25 cellular contexts compared by ENCODE assay signal in genomic region chr14:77082356-77082755, GRCh38. TPM values are rescaled to one million over a fixed set of nuclear protein-coding genes. Genes with fewer than 3 reads are reported as not detected.
DNase-seq lines count a peak whose midpoint lies in the region; ATAC-seq, FAIRE-seq and TF ChIP-seq lines count a peak whose summit lies in the region.
"Had no signal": no experiment of that assay in that cellular context is flagged by ENCODE, and none has a peak within 500 bp of the region (broad histone marks: within the 10 kb centered on the region; RNA-seq: fewer than 3 reads in every experiment).

No MANE protein-coding gene starts in this region.

- H3K9me2 ChIP-seq in MM.1S (replicated peaks; ENCODE audit: insufficient read depth, low read length), result no peaks in the 10 kb centered on the region

- TF ChIP-seq POLR2A in GM12878 (IDR thresholded peaks at IDR 0.05; ENCODE audit: low read depth, low read length), result no peak

- ATAC-seq in GM12878 (no peak), GM19452 (IDR thresholded peaks at IDR 0.05; ENCODE audit: unreplicated experiment) (no peak), HG03457 (IDR thresholded peaks at IDR 0.05; ENCODE audit: unreplicated experiment) (no peak)
- ATAC-seq: GM23338 had no signal

- no peak overlapping the region for H3K9ac ChIP-seq in BLaER1
- H3K9ac ChIP-seq in MM.1S (ENCODE audit: low read length), result no peak overlapping the region
- no peak overlapping the region for H3K9ac ChIP-seq in GM12878 (ENCODE audit: control insufficient read depth, insufficient read depth, low read length)
- no peak overlapping the region for H3K9ac ChIP-seq in neural progenitor cell

- H4K20me1 ChIP-seq in BLaER1 (no peaks in the 10 kb centered on the region), MM.1S (ENCODE audit: insufficient read depth, low read length) (no peaks in the 10 kb centered on the region), GM12878 (ENCODE audit: control insufficient read depth, insufficient read depth) (no peaks in the 10 kb centered on the region), neural progenitor cell (ENCODE audit: low read depth) (no peaks in the 10 kb centered on the region)

- H3K27ac ChIP-seq in BLaER1, result peak overlapping the region; percentile 14
- H3K27ac ChIP-seq in MM.1S (ENCODE audit: low read length), result peak overlapping the region; percentile 85; the same call in 1 of the 2 replicates
- H3K27ac ChIP-seq in GM12878 (ENCODE audit: control insufficient read depth, insufficient read depth), result no peak overlapping the region; the same call in 1 of the 2 replicates
- H3K27ac ChIP-seq in neural progenitor cell, result no peak overlapping the region
- H3K27ac ChIP-seq: SJSA1 had no signal

- no peak for DNase-seq in MM.1S
- no peak for DNase-seq in GM12878 (ENCODE audit: low read depth, low spot score)
- DNase-seq in neural progenitor cell (ENCODE audit: low spot score), result no peak
- DNase-seq in hippocampal formation (lab: John Stamatoyannopoulos, UW), result no peak
- DNase-seq in DMS114 treated with DMSO at 0.1 percent for 48 hours (lab: John Stamatoyannopoulos, UW; ENCODE audit: unreplicated experiment), result no peak
- DNase-seq: 8988T; ACHN; CD4-positive, alpha-beta T cell; HFFc6; NCI-H1092 treated with DMSO at 0.1 percent for 48 hours; NCI-H146; NCI-H1930; NCI-H2107; NCI-H524; NCI-H748 treated with DMSO at 0.1 percent for 48 hours; Right ventricle myocardium superior; RPMI8226 had no signal

- H3K79me2 ChIP-seq in MM.1S (ENCODE audit: low read length) (no peaks in the 10 kb centered on the region), GM12878 (ENCODE audit: control insufficient read depth, insufficient read depth, low read length) (no peaks in the 10 kb centered on the region), neural progenitor cell (ENCODE audit: low read depth) (no peaks in the 10 kb centered on the region)

- H3K36me3 ChIP-seq in BLaER1 (no peaks in the 10 kb centered on the region), MM.1S (replicated peaks; ENCODE audit: insufficient read depth, low read length) (no peaks in the 10 kb centered on the region), GM12878 (ENCODE audit: control insufficient read depth in 2 of 2, insufficient read depth in 2 of 2, low read length in 1 of 2) (no peaks in the 10 kb centered on the region), neural progenitor cell (no peaks in the 10 kb centered on the region)
- H3K36me3 ChIP-seq: HAP-1, SJSA1 had no signal

- CTCF ChIA-PET in GM12878 (lab: Yijun Ruan, JAX), result interaction anchor here (1.5 to 20.7 kb wide), 10 partner anchors 5 to 210 kb away, joined by 4 to 719 read pairs (median 14); no protein-coding TSS in a partner anchor

- TF ChIP-seq CTCF in MM.1S (IDR thresholded peaks at IDR 0.05; ENCODE audit: low read length) (no peak), GM12878 (IDR thresholded peaks at IDR 0.05 in 2 of 3, conservative IDR thresholded peaks at IDR 0.05 in 1 of 3; ENCODE audit: control insufficient read depth in 2 of 3, extremely low read depth in 1 of 3, insufficient read depth in 1 of 3, low read depth in 3 of 3, low read length in 3 of 3) (no peak), neural progenitor cell (IDR thresholded peaks at IDR 0.05) (no peak)

- H3K27ac Mint-ChIP-seq in neural progenitor cell, result peak overlapping the region; percentile 8
- H3K27ac Mint-ChIP-seq: CD4-positive, alpha-beta T cell; GM23338; HFFc6 had no signal

- peaks cover 2% of the 10 kb centered on the region for H3K36me3 Mint-ChIP-seq in neural progenitor cell

- intact Hi-C loops in GM12878 (cut with micrococcal nuclease; ENCODE audit: unreplicated experiment), result no loop called here

- H3K4me3 ChIP-seq in BLaER1 (no peak overlapping the region), MM.1S (ENCODE audit: low read length) (no peak overlapping the region), GM12878 (no peak overlapping the region), neural progenitor cell (no peak overlapping the region)
- H3K4me3 ChIP-seq: GM23338, HAP-1, SJSA1 had no signal

- H3K4me3 Mint-ChIP-seq in neural progenitor cell, result no peak overlapping the region
- H3K4me3 Mint-ChIP-seq: CD4-positive, alpha-beta T cell; GM23338; HFFc6 had no signal

- H2AFZ ChIP-seq in MM.1S (ENCODE audit: low read length) (no peak overlapping the region), GM12878 (ENCODE audit: control insufficient read depth, low read depth, low read length) (0 out of 2 replicates have a peak overlapping the region, but pooled peaks have one; percentile 9), neural progenitor cell (replicated peaks) (no peak overlapping the region)
- H2AFZ ChIP-seq: GM23338 had no signal

- BruUV-seq in GM12878 (replicated peaks; lab: Mats Ljungman, UMichigan), result no TSS peak

- no peak for TF ChIP-seq RAD21 in GM12878 (IDR thresholded peaks at IDR 0.05; ENCODE audit: insufficient read depth, low read depth, low read length)

- POLR2A ChIA-PET in GM12878 (lab: Charles Lee), result interaction anchor here (0.6 to 1.2 kb wide), 4 partner anchors 10 to 168 kb away, joined by 3 to 4 read pairs (median 3); no protein-coding TSS in a partner anchor

- FAIRE-seq in GM12878 (lab: Jason Lieb, UNC), result no peak
- FAIRE-seq: G401.6 had no signal

- H3K9me3 ChIP-seq in BLaER1 (peaks cover 9% of the 10 kb centered on the region), MM.1S (replicated peaks; ENCODE audit: insufficient read depth, low read length) (no peaks in the 10 kb centered on the region), GM12878 (replicated peaks; ENCODE audit: control insufficient read depth, insufficient read depth, low read length) (peaks cover 7% of the 10 kb centered on the region; the same call in 2 of the 3 replicates), neural progenitor cell (ENCODE audit: low read depth) (no peaks in the 10 kb centered on the region)
- H3K9me3 ChIP-seq: HAP-1, SJSA1 had no signal

- H3K9me3 Mint-ChIP-seq in neural progenitor cell, result peaks cover 14% of the 10 kb centered on the region
- H3K9me3 Mint-ChIP-seq: HFFc6 had no signal

- 86% methylated on average over 3 of the region's 3 CpGs for WGBS in GM12878 (ENCODE audit: insufficient coverage, insufficient replicate concordance, low lambda C conversion rate, missing lambda C conversion rate)

- SMC1A ChIA-PET in GM12878 (lab: Charles Lee; ENCODE audit: uncharacterized antibody, unreplicated experiment), result interaction anchor here (0.6 to 13.7 kb wide), 8 partner anchors 12 to 210 kb away, joined by 3 to 214 read pairs (median 18); partner anchors contain the start of gene CIPC

- H3K4me2 ChIP-seq in BLaER1 (peak overlapping the region; percentile 63), MM.1S (ENCODE audit: low read depth, low read length) (no peak overlapping the region), GM12878 (ENCODE audit: control insufficient read depth, insufficient read depth) (no peak overlapping the region; the same call in 1 of the 2 replicates), neural progenitor cell (no peak overlapping the region)
- H3K4me2 ChIP-seq: GM23338 had no signal

- H3K4me1 ChIP-seq in BLaER1, result peaks cover 57% of the 10 kb centered on the region
- peaks cover 20% of the 10 kb centered on the region; the same call in 1 of the 2 replicates for H3K4me1 ChIP-seq in MM.1S (ENCODE audit: low read length)
- H3K4me1 ChIP-seq in GM12878 (ENCODE audit: control insufficient read depth, insufficient read depth, low read length), result peaks cover 27% of the 10 kb centered on the region
- peaks cover 35% of the 10 kb centered on the region for H3K4me1 ChIP-seq in neural progenitor cell
- H3K4me1 ChIP-seq: SJSA1 had no signal

- RAD21 ChIA-PET in GM12878 (lab: Charles Lee; ENCODE audit: unreplicated experiment), result interaction anchor here (1.0 to 8.8 kb wide), 12 partner anchors 11 to 206 kb away, joined by 3 to 58 read pairs (median 9); partner anchors contain the start of gene CIPC

- peaks cover 2% of the 10 kb centered on the region for H3K27me3 Mint-ChIP-seq in neural progenitor cell (ENCODE audit: insufficient read depth, low read depth)
- H3K27me3 Mint-ChIP-seq: CD4-positive, alpha-beta T cell had no signal

- in situ Hi-C loops in GM12878 (cut with MboI), result no loop called here

- H3F3A ChIP-seq in MM.1S (ENCODE audit: insufficient read depth, low read length) (0 out of 2 replicates have a peak, but pooled peaks cover 12% of the 10 kb centered on the region), neural progenitor cell (ENCODE audit: low read depth) (peaks cover 24% of the 10 kb centered on the region)

- H3K27me3 ChIP-seq in BLaER1, result no peaks in the 10 kb centered on the region
- H3K27me3 ChIP-seq in MM.1S (replicated peaks; ENCODE audit: insufficient read depth, low read length), result no peaks in the 10 kb centered on the region
- no peaks in the 10 kb centered on the region for H3K27me3 ChIP-seq in GM12878 (replicated peaks in 1 of 2; ENCODE audit: control insufficient read depth in 2 of 2, insufficient read depth in 2 of 2, low read length in 1 of 2)
- H3K27me3 ChIP-seq in neural progenitor cell, result no peaks in the 10 kb centered on the region
- H3K27me3 ChIP-seq: SJSA1 had no signal

- peaks cover 34% of the 10 kb centered on the region for H3K4me1 Mint-ChIP-seq in neural progenitor cell

- no peak for TF ChIP-seq EP300 in GM12878 (IDR thresholded peaks at IDR 0.05; ENCODE audit: borderline replicate concordance in 1 of 2, control insufficient read depth in 1 of 2, low read depth in 2 of 2, low read length in 2 of 2)

RNA-seq across cellular contexts. Expression of gene CIPC, which starts 15.7 kb away (rescaled TPM):
- total RNA-seq in GM12878 (2013; cell fraction: nucleolus; rRNA removed), result 57.9 and 60.2 TPM in 2 replicates
- total RNA-seq in GM12878 (2014; rRNA removed) (19.8 and 24.7 TPM in 2 replicates), GM12878 (2014; rRNA removed; fragmentation: Illumina TruSeq; extraction: Trizol) (16.3 and 17.2 TPM in 2 replicates), GM12878 (2021) (17.7 and 20.3 TPM in 2 replicates), neural progenitor cell (ENCODE audit: low replicate concordance) (22.5 and 24.3 TPM in 2 replicates)
- polyA plus RNA-seq in GM12878 (2011; ENCODE audit: low read depth), result 6.8 TPM
- polyA plus RNA-seq in GM12878 (2011; rRNA removed) (29.5 and 35.3 TPM in 2 replicates), GM12878 (2014; fragmentation: Illumina TruSeq; extraction: Trizol) (17.0 and 20.8 TPM in 2 replicates), GM12878 (2014; fragmentation: Nextera tagmentation; extraction: Ambion mirVana) (1 to 10 TPM; 5.6 to 6.6 TPM), GM12878 (2014; rRNA removed) (14.5 and 16.8 TPM in 2 replicates), GM12878 (2016; fragmentation: Nextera tagmentation; extraction: Ambion mirVana) (10 to 100 TPM; 11.9 to 14.4 TPM)
- polyA plus RNA-seq in GM12878 (2011; cell fraction: cytosol; rRNA removed), result 23.3 and 24.7 TPM in 2 replicates
- polyA plus RNA-seq in GM12878 (2011; cell fraction: nucleus; rRNA removed), result 18.1 and 20.6 TPM in 2 replicates
- polyA plus RNA-seq in GM12878 (2012), result 6.9 and 9.0 TPM in 2 replicates
- 27.8 and 31.7 TPM in 2 replicates for polyA minus RNA-seq in GM12878 (2011; rRNA and poly(A)+ RNA removed)
- 10.4 and 11.5 TPM in 2 replicates for polyA minus RNA-seq in GM12878 (2011; cell fraction: cytosol; rRNA and poly(A)+ RNA removed)
- polyA minus RNA-seq in GM12878 (2011; cell fraction: nucleus; rRNA and poly(A)+ RNA removed), result 8.9 and 10.4 TPM in 2 replicates

RNA-seq across cellular contexts. Expression of gene IRF2BPL, which starts 53.8 kb away (rescaled TPM):
- total RNA-seq in GM12878 (2013; cell fraction: nucleolus; rRNA removed), result 24.2 and 27.6 TPM in 2 replicates
- total RNA-seq in GM12878 (2014; rRNA removed) (19.1 and 22.8 TPM in 2 replicates), GM12878 (2014; rRNA removed; fragmentation: Illumina TruSeq; extraction: Trizol) (2.8 and 3.4 TPM in 2 replicates), GM12878 (2021) (33.3 and 34.5 TPM in 2 replicates), neural progenitor cell (ENCODE audit: low replicate concordance) (4.8 and 14.9 TPM in 2 replicates)
- 3.2 TPM for polyA plus RNA-seq in GM12878 (2011; ENCODE audit: low read depth)
- polyA plus RNA-seq in GM12878 (2011; rRNA removed) (8.3 and 9.7 TPM in 2 replicates), GM12878 (2014; fragmentation: Illumina TruSeq; extraction: Trizol) (1.6 and 2.9 TPM in 2 replicates), GM12878 (2014; fragmentation: Nextera tagmentation; extraction: Ambion mirVana) (1 to 10 TPM; 1.2 to 1.9 TPM), GM12878 (2014; rRNA removed) (11.6 and 14.4 TPM in 2 replicates), GM12878 (2016; fragmentation: Nextera tagmentation; extraction: Ambion mirVana) (1 to 10 TPM; 1.4 to 2.3 TPM)
- 11.4 and 14.5 TPM in 2 replicates for polyA plus RNA-seq in GM12878 (2011; cell fraction: cytosol; rRNA removed)
- 25.0 and 34.8 TPM in 2 replicates for polyA plus RNA-seq in GM12878 (2011; cell fraction: nucleus; rRNA removed)
- polyA plus RNA-seq in GM12878 (2012), result 13.7 and 15.9 TPM in 2 replicates
- 7.2 and 13.4 TPM in 2 replicates for polyA minus RNA-seq in GM12878 (2011; rRNA and poly(A)+ RNA removed)
- polyA minus RNA-seq in GM12878 (2011; cell fraction: cytosol; rRNA and poly(A)+ RNA removed), result 19.1 and 23.4 TPM in 2 replicates
- polyA minus RNA-seq in GM12878 (2011; cell fraction: nucleus; rRNA and poly(A)+ RNA removed), result 16.6 and 29.0 TPM in 2 replicates

RNA-seq across cellular contexts. Expression of gene ZDHHC22, which starts 59.2 kb away (rescaled TPM):
- not detected in 2 replicates for total RNA-seq in GM12878 (2013; cell fraction: nucleolus; rRNA removed)
- total RNA-seq in GM12878 (2014; rRNA removed) (not detected in 2 replicates), GM12878 (2014; rRNA removed; fragmentation: Illumina TruSeq; extraction: Trizol) (not detected in 2 replicates), GM12878 (2021) (not detected in 2 replicates), neural progenitor cell (ENCODE audit: low replicate concordance) (0.07 and 0.31 TPM in 2 replicates)
- not detected for polyA plus RNA-seq in GM12878 (2011; ENCODE audit: low read depth)
- polyA plus RNA-seq in GM12878 (2011; rRNA removed) (not detected in 2 replicates), GM12878 (2014; fragmentation: Illumina TruSeq; extraction: Trizol) (not detected in 2 replicates), GM12878 (2014; fragmentation: Nextera tagmentation; extraction: Ambion mirVana) (not detected), GM12878 (2014; rRNA removed) (not detected in 2 replicates), GM12878 (2016; fragmentation: Nextera tagmentation; extraction: Ambion mirVana) (under 1 TPM in 1 of 2 experiments, not detected in 1; 0.06 TPM)
- polyA plus RNA-seq in GM12878 (2011; cell fraction: cytosol; rRNA removed), result 0.02 and 0.03 TPM in 2 replicates
- 0.03 and 0.04 TPM in 2 replicates for polyA plus RNA-seq in GM12878 (2011; cell fraction: nucleus; rRNA removed)
- polyA plus RNA-seq in GM12878 (2012), result not detected in 2 replicates
- 0.10 TPM in 1 of 2 replicates, not detected in the other for polyA minus RNA-seq in GM12878 (2011; rRNA and poly(A)+ RNA removed)
- polyA minus RNA-seq in GM12878 (2011; cell fraction: cytosol; rRNA and poly(A)+ RNA removed), result not detected in 2 replicates
- not detected in 2 replicates for polyA minus RNA-seq in GM12878 (2011; cell fraction: nucleus; rRNA and poly(A)+ RNA removed)
- total RNA-seq: CD4-positive, alpha-beta T cell; HFFc6; Right ventricle myocardium superior had no signal
- polyA plus RNA-seq: BJ had no signal

Comparison
In these comparisons a context has a peak if more than half of its experiments do, and no peak if none do; other contexts are left out.
1. H3K27ac ChIP-seq: peak in BLaER1 (single experiment) and MM.1S (single experiment); none in GM12878 (single experiment) and neural progenitor cell (single experiment).